ENCODE assay signal across 12 cellular contexts in genomic region chr6:32530430-32530793, GRCh38. TPM values are rescaled to one million over a fixed set of nuclear protein-coding genes. Genes with fewer than 3 reads are reported as not detected.
A peak's percentile ranks its signal among the peaks of the same experiment; 100 is the strongest.
DNase-seq lines count a peak whose midpoint lies in the region; ATAC-seq and FAIRE-seq lines count a peak whose summit lies in the region.
"Not testable (repeated sequence)": the region's sequence is repeated elsewhere in the genome, so short reads cannot be mapped to it uniquely, and the experiment has no call there.
"Had no signal": no experiment of that assay in that cellular context is flagged by ENCODE, and none has a peak within 500 bp of the region (broad histone marks: within the 10 kb centered on the region; RNA-seq: fewer than 3 reads in every experiment).

No MANE protein-coding gene starts in this region.

- peak overlapping the region in 1 of 4 donors; percentile 74 for H3K4me3 Mint-ChIP-seq in CD4-positive, CD25-positive, alpha-beta regulatory T cell
- H3K4me3 Mint-ChIP-seq in activated CD4-positive, alpha-beta memory T cell treated with anti-CD3 and anti-CD28 coated beads, Interleukin-2, amount 10 ng/mL, durations not matched to agents 7 days and 5 days = not testable (repeated sequence)

- intact Hi-C loops in right cardiac atrium (cut with DNase I); sciatic nerve (cut with DNase I): not testable (repeated sequence)

- not testable (repeated sequence) for H3K9me3 ChIP-seq in CD4-positive, CD25-positive, alpha-beta regulatory T cell (ENCODE audit: control insufficient read depth in 2 of 2, low read length in 2 of 2); right cardiac atrium (ENCODE audit: control insufficient read depth, low read length)

- H3K27me3 ChIP-seq in CD4-positive, CD25-positive, alpha-beta regulatory T cell (ENCODE audit: control insufficient read depth, insufficient read depth, low read length); right cardiac atrium (ENCODE audit: control insufficient read depth, insufficient read depth): not testable (repeated sequence)

- H3K4me3 ChIP-seq in CD4-positive, CD25-positive, alpha-beta regulatory T cell (ENCODE audit: low read depth, low read length) = peak overlapping the region; percentile 82
- not testable (repeated sequence) for H3K4me3 ChIP-seq in right cardiac atrium (ENCODE audit: low read length)

- WGBS in right cardiac atrium = 0% methylated on average over 3 of the region's 3 CpGs

- H3K9me3 Mint-ChIP-seq in CD4-positive, CD25-positive, alpha-beta regulatory T cell; activated CD4-positive, alpha-beta memory T cell treated with anti-CD3 and anti-CD28 coated beads, Interleukin-2, amount 10 ng/mL, durations not matched to agents 7 days and 5 days: not testable (repeated sequence)

- CTCF ChIA-PET in activated CD4-positive, alpha-beta memory T cell treated with anti-CD3 and anti-CD28 coated beads, Interleukin-2, amount 10 ng/mL, durations not matched to agents 7 days and 5 days (lab: Charles Lee) = interaction anchor here (0.9 kb wide), 1 partner anchor 160 kb away, joined by 3 read pairs; no protein-coding TSS in a partner anchor

- H3K27ac ChIP-seq in CD4-positive, CD25-positive, alpha-beta regulatory T cell (ENCODE audit: insufficient read depth, low read length, poor library complexity, severe bottlenecking); right cardiac atrium (ENCODE audit: low read length): not testable (repeated sequence)

- POLR2A ChIA-PET in activated CD4-positive, alpha-beta memory T cell treated with anti-CD3 and anti-CD28 coated beads, Interleukin-2, amount 10 ng/mL, durations not matched to agents 7 days and 5 days (lab: Charles Lee) = interaction anchor here (0.9 kb wide), 1 partner anchor 59 kb away, joined by 5 read pairs; no protein-coding TSS in a partner anchor

- not testable (repeated sequence) for H3K36me3 ChIP-seq in CD4-positive, CD25-positive, alpha-beta regulatory T cell (ENCODE audit: control insufficient read depth, insufficient read depth, low read length)

- ATAC-seq in CD4-positive, CD25-positive, alpha-beta regulatory T cell (ENCODE audit: low read depth in 2 of 2) = not testable (repeated sequence)
- ATAC-seq in GM18868 (IDR thresholded peaks at IDR 0.05; ENCODE audit: unreplicated experiment) = peak; percentile 31
- ATAC-seq in GM21529 (IDR thresholded peaks at IDR 0.05; ENCODE audit: unreplicated experiment) = peak; percentile 28
- peak; percentile 41 for ATAC-seq in HG02981 (IDR thresholded peaks at IDR 0.05; ENCODE audit: unreplicated experiment)
- peak; percentile 35 to 43 for ATAC-seq in right cardiac atrium
- ATAC-seq in sciatic nerve = peak; percentile 52

- not testable (repeated sequence) for H3K27ac Mint-ChIP-seq in CD4-positive, CD25-positive, alpha-beta regulatory T cell
- peak overlapping the region; percentile 34 for H3K27ac Mint-ChIP-seq in activated CD4-positive, alpha-beta memory T cell treated with anti-CD3 and anti-CD28 coated beads, Interleukin-2, amount 10 ng/mL, durations not matched to agents 7 days and 5 days

- H3K36me3 Mint-ChIP-seq in CD4-positive, CD25-positive, alpha-beta regulatory T cell; activated CD4-positive, alpha-beta memory T cell treated with anti-CD3 and anti-CD28 coated beads, Interleukin-2, amount 10 ng/mL, durations not matched to agents 7 days and 5 days (ENCODE audit: low read depth): not testable (repeated sequence)

- DNase-seq in CD4-positive, CD25-positive, alpha-beta regulatory T cell; HTR-8/SVneo (ENCODE audit: insufficient read length, low spot score); activated CD4-positive, alpha-beta memory T cell treated with anti-CD3 and anti-CD28 coated beads, Interleukin-2, amount 10 ng/mL, durations not matched to agents 7 days and 5 days; right cardiac atrium; sciatic nerve (ENCODE audit: low spot score): not testable (repeated sequence)

- H3K4me1 ChIP-seq in CD4-positive, CD25-positive, alpha-beta regulatory T cell (ENCODE audit: control insufficient read depth, insufficient read depth, low read length, poor library complexity, severe bottlenecking); right cardiac atrium (ENCODE audit: control insufficient read depth, insufficient read depth, low read length): not testable (repeated sequence)

- FAIRE-seq in HTR-8/SVneo (lab: Jason Lieb, UNC) = peak; percentile 49

- H3K4me1 Mint-ChIP-seq in CD4-positive, CD25-positive, alpha-beta regulatory T cell = not testable (repeated sequence)
- H3K4me1 Mint-ChIP-seq in activated CD4-positive, alpha-beta memory T cell treated with anti-CD3 and anti-CD28 coated beads, Interleukin-2, amount 10 ng/mL, durations not matched to agents 7 days and 5 days = peaks cover 19% of the 10 kb centered on the region

- H3K27me3 Mint-ChIP-seq in CD4-positive, CD25-positive, alpha-beta regulatory T cell; activated CD4-positive, alpha-beta memory T cell treated with anti-CD3 and anti-CD28 coated beads, Interleukin-2, amount 10 ng/mL, durations not matched to agents 7 days and 5 days: not testable (repeated sequence)

RNA-seq across cellular contexts. Expression of gene HLA-DRB5, which starts 0.3 kb away (rescaled TPM):
- total RNA-seq in CD4-positive, CD25-positive, alpha-beta regulatory T cell = 57.6 TPM
- 10 to 100 TPM in 1 of 4 donors, 1 to 10 TPM in 3; 2.7 to 39.2 (median 3.1) TPM for polyA plus RNA-seq in CD4-positive, CD25-positive, alpha-beta regulatory T cell
- total RNA-seq in activated CD4-positive, alpha-beta memory T cell treated with anti-CD3 and anti-CD28 coated beads, Interleukin-2, amount 10 ng/mL, durations not matched to agents 7 days and 5 days = 10 to 100 TPM; 12.7 to 14.0 TPM
- total RNA-seq in right cardiac atrium (10 to 100 TPM; 22.9 to 98.5 (median 60.7) TPM), sciatic nerve (56.6 TPM)
- 0.45 TPM for polyA plus RNA-seq in right cardiac atrium
- total RNA-seq: A172, occipital lobe, pulmonary artery endothelial cell, WTC11 had no signal

RNA-seq across cellular contexts. Expression of gene HLA-DRB1, which starts 59.2 kb away (rescaled TPM):
- total RNA-seq in CD4-positive, CD25-positive, alpha-beta regulatory T cell = 186 TPM
- 100 to 1,000 TPM in 3 of 4 donors, 10 to 100 TPM in 1; 95.6 to 306 (median 262) TPM for polyA plus RNA-seq in CD4-positive, CD25-positive, alpha-beta regulatory T cell
- total RNA-seq in activated CD4-positive, alpha-beta memory T cell treated with anti-CD3 and anti-CD28 coated beads, Interleukin-2, amount 10 ng/mL, durations not matched to agents 7 days and 5 days = 100 to 1,000 TPM; 155 TPM
- total RNA-seq in right cardiac atrium (100 to 1,000 TPM in 2 of 4 donors, 10 to 100 TPM in 2; 33.7 to 153 (median 104) TPM), sciatic nerve (82.1 TPM)
- 30.1 TPM for polyA plus RNA-seq in right cardiac atrium
- total RNA-seq: pulmonary artery endothelial cell had no signal
